ENCODE assay signal across 26 cellular contexts in the genomic region with DNA sequence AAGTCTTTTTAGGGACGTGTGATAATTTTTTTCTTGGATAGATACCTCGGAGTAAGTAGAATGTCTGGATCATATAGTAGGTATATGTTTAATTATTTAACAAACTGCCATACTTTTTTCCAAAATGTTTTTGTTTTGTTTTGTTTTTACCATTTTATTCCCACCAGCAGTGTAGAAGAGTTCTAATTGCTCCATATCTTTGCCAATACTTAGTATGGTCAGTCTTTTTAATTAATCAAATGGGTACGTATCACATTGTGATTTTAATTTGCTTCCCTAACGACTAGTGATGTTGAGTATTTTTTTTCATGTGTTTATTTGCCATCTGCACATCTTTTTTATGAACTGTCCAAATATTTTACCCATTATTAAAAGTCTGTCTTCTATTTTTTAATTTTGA.
DNase-seq lines count a peak whose midpoint lies in the region; TF ChIP-seq lines count a peak whose summit lies in the region.
"Had no signal": no experiment of that assay in that cellular context is flagged by ENCODE, and none has a peak within 500 bp of the region (broad histone marks: within the 10 kb centered on the region; RNA-seq: fewer than 3 reads in every experiment).

No MANE protein-coding gene starts in this region.

- H3K27ac ChIP-seq in HEK293 (ENCODE audit: extremely low read depth, low read depth, low read length) = no peak overlapping the region
- H3K27ac ChIP-seq: 22Rv1; A549; BLaER1; BLaER1 treated with 17β-estradiol and CSF1 and Interleukin-3, amounts not matched to agents 10 nM and 100 nM; C4-2B had no signal

- no peaks in the 10 kb centered on the region for H3K4me1 ChIP-seq in HEK293 (ENCODE audit: control insufficient read depth, insufficient read depth, low read length)
- H3K4me1 ChIP-seq: A549; BE2C; BLaER1; BLaER1 treated with 17β-estradiol and CSF1 and Interleukin-3, amounts not matched to agents 10 nM and 100 nM; Caco-2 had no signal

- no peaks in the 10 kb centered on the region for H3K9me3 ChIP-seq in HEK293 (ENCODE audit: control insufficient read depth, insufficient read depth, low read depth, low read length)
- H3K9me3 ChIP-seq: A549, BE2C, Caco-2 had no signal

- no peak overlapping the region for H3K4me3 ChIP-seq in HEK293 (ENCODE audit: low read depth, low read length)
- H3K4me3 ChIP-seq: A549; BLaER1; BLaER1 treated with 17β-estradiol and CSF1 and Interleukin-3, amounts not matched to agents 10 nM and 100 nM had no signal

- H3K36me3 ChIP-seq in HEK293 (ENCODE audit: control insufficient read depth in 2 of 2, insufficient read depth in 1 of 2, low read length in 2 of 2) = no peaks in the 10 kb centered on the region
- H3K36me3 ChIP-seq: BE2C; BLaER1; BLaER1 treated with 17β-estradiol and CSF1 and Interleukin-3, amounts not matched to agents 10 nM and 100 nM had no signal

- DNase-seq in kidney tubule cell (ENCODE audit: low spot score) = no peak
- DNase-seq: 8988T; ACHN; AML-193; BE2C; C1 segment of cervical spinal cord; Caco-2; Calu3; CD4-positive, alpha-beta memory T cell; CD4-positive, alpha-beta T cell; CD4-positive, CD25-positive, alpha-beta regulatory T cell; CD8-positive, alpha-beta memory T cell; CD8-positive, alpha-beta T cell; DMS 273 treated with DMSO at 0.1 percent for 48 hours; DMS153; DMS53; DMS79; DMS79 treated with DMSO at 0.1 percent for 48 hours; DND-41; EL had no signal

- POLR2A ChIA-PET in HEK293 (lab: Yijun Ruan, JAX) = no interaction called here

- CTCF ChIA-PET in HEK293 (lab: Yijun Ruan, JAX) = no interaction called here

- TF ChIP-seq CTCF in HEK293 (tag by site-specific recombination; IDR thresholded peaks at IDR 0.05) = no peak

TF ChIP-seq in HEK293, 187 proteins besides CTCF, POLR2A, EP300 and RAD21:
- TF ChIP-seq, protein P1, sequence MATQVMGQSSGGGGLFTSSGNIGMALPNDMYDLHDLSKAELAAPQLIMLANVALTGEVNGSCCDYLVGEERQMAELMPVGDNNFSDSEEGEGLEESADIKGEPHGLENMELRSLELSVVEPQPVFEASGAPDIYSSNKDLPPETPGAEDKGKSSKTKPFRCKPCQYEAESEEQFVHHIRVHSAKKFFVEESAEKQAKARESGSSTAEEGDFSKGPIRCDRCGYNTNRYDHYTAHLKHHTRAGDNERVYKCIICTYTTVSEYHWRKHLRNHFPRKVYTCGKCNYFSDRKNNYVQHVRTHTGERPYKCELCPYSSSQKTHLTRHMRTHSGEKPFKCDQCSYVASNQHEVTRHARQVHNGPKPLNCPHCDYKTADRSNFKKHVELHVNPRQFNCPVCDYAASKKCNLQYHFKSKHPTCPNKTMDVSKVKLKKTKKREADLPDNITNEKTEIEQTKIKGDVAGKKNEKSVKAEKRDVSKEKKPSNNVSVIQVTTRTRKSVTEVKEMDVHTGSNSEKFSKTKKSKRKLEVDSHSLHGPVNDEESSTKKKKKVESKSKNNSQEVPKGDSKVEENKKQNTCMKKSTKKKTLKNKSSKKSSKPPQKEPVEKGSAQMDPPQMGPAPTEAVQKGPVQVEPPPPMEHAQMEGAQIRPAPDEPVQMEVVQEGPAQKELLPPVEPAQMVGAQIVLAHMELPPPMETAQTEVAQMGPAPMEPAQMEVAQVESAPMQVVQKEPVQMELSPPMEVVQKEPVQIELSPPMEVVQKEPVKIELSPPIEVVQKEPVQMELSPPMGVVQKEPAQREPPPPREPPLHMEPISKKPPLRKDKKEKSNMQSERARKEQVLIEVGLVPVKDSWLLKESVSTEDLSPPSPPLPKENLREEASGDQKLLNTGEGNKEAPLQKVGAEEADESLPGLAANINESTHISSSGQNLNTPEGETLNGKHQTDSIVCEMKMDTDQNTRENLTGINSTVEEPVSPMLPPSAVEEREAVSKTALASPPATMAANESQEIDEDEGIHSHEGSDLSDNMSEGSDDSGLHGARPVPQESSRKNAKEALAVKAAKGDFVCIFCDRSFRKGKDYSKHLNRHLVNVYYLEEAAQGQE (tag by site-specific recombination; IDR thresholded peaks at IDR 0.05) = no peak
- no peak for TF ChIP-seq ZNF16 (tag by site-specific recombination; IDR thresholded peaks at IDR 0.05; ENCODE audit: low read depth)
- TF ChIP-seq ZNF184 (tag by site-specific recombination; IDR thresholded peaks at IDR 0.05) = peak; percentile 97
- TF ChIP-seq ZNF529 (tag by site-specific recombination; IDR thresholded peaks at IDR 0.05; ENCODE audit: insufficient replicate concordance) = no peak
- no peak for TF ChIP-seq ZIC2 (tag by site-specific recombination; IDR thresholded peaks at IDR 0.05)
